ENCODE assay signal across 9 cellular contexts in genomic region chr14:73173092-73173735, GRCh38. TPM values are rescaled to one million over a fixed set of nuclear protein-coding genes. Genes with fewer than 3 reads are reported as not detected.
DNase-seq lines count a peak whose midpoint lies in the region; ATAC-seq, FAIRE-seq and TF ChIP-seq lines count a peak whose summit lies in the region.
"Had no signal": no experiment of that assay in that cellular context is flagged by ENCODE, and none has a peak within 500 bp of the region (broad histone marks: within the 10 kb centered on the region; RNA-seq: fewer than 3 reads in every experiment).

No MANE protein-coding gene starts in this region.

- H3K4me3 ChIP-seq in CD8-positive, alpha-beta T cell (ENCODE audit: low read depth, low read length): no peak overlapping the region
- H3K4me3 ChIP-seq in GM23338: no peak overlapping the region
- no peak overlapping the region for H3K4me3 ChIP-seq in retinal pigment epithelial cell (ENCODE audit: low read length)
- no peak overlapping the region for H3K4me3 ChIP-seq in mucosa of descending colon
- H3K4me3 ChIP-seq: SJCRH30 had no signal

- H3K27ac Mint-ChIP-seq in CD8-positive, alpha-beta T cell: no peak overlapping the region
- no peak overlapping the region for H3K27ac Mint-ChIP-seq in GM23338

- no peaks in the 10 kb centered on the region for H3K9me3 ChIP-seq in CD8-positive, alpha-beta T cell (ENCODE audit: low read length)
- no peaks in the 10 kb centered on the region for H3K9me3 ChIP-seq in mucosa of descending colon
- H3K9me3 ChIP-seq: SJCRH30 had no signal

- H2AFZ ChIP-seq in GM23338: no peak overlapping the region

- no peak overlapping the region for H3K4me3 Mint-ChIP-seq in CD8-positive, alpha-beta T cell
- H3K4me3 Mint-ChIP-seq in GM23338: no peak overlapping the region

- no peaks in the 10 kb centered on the region for H3K9me3 Mint-ChIP-seq in CD8-positive, alpha-beta T cell
- H3K9me3 Mint-ChIP-seq in GM23338: no peaks in the 10 kb centered on the region

- no peaks in the 10 kb centered on the region for H3K4me1 Mint-ChIP-seq in CD8-positive, alpha-beta T cell (ENCODE audit: low read depth)
- H3K4me1 Mint-ChIP-seq in GM23338: peaks cover 20% of the 10 kb centered on the region

- POLR2A ChIA-PET in CD8-positive, alpha-beta T cell (lab: Charles Lee): no interaction called here

- DNase-seq in CD8-positive, alpha-beta T cell: no peak
- DNase-seq in GM23338 (ENCODE audit: low spot score) (peak; percentile 37), RCC 7860 (ENCODE audit: low spot score) (peak; percentile 24), fibroblast of gingiva (ENCODE audit: low read depth) (peak; percentile 48), retinal pigment epithelial cell (ENCODE audit: low read depth) (no peak), mucosa of descending colon (no peak)
- no peak for DNase-seq in activated naive CD4-positive, alpha-beta T cell treated with Interleukin-2 at 50 U/mL for 16 hours

- no peak for FAIRE-seq in RCC 7860 (lab: Jason Lieb, UNC)

- peak; percentile 43 for TF ChIP-seq CTCF in CD8-positive, alpha-beta T cell (IDR thresholded peaks at IDR 0.05)
- peak in 1 of 2 experiments; percentile 52; a peak in 3 of 4 replicates for TF ChIP-seq CTCF in GM23338 (conservative IDR thresholded peaks at IDR 0.05; ENCODE audit: low read depth in 2 of 2)
- peak; percentile 54 for TF ChIP-seq CTCF in retinal pigment epithelial cell (conservative IDR thresholded peaks at IDR 0.05; ENCODE audit: low read depth, low read length)
- no peak for TF ChIP-seq CTCF in mucosa of descending colon (IDR thresholded peaks at IDR 0.05)

- peaks cover 26% of the 10 kb centered on the region for H3K36me3 ChIP-seq in CD8-positive, alpha-beta T cell (ENCODE audit: insufficient read depth, low read length)
- H3K36me3 ChIP-seq in GM23338 (ENCODE audit: insufficient read depth) (no peaks in the 10 kb centered on the region; the same call in 1 of the 2 replicates), mucosa of descending colon (ENCODE audit: low read depth) (peaks cover 37% of the 10 kb centered on the region)
- H3K36me3 ChIP-seq: SJCRH30 had no signal

- no peaks in the 10 kb centered on the region for H3K9me2 ChIP-seq in GM23338 (ENCODE audit: insufficient read depth)

- intact Hi-C loops in CD8-positive, alpha-beta T cell (cut with DNase I, micrococcal nuclease): loop anchor here (1.0 to 10.0 kb wide), 3 partner anchors 299 to 462 kb away; no protein-coding TSS in a partner anchor
- intact Hi-C loops in mucosa of descending colon (cut with DNase I, micrococcal nuclease): loop anchor here in 1 of 2 donors (10.0 kb wide), 1 partner anchor 302 kb away; no protein-coding TSS in a partner anchor

- CTCF ChIA-PET in CD8-positive, alpha-beta T cell (lab: Charles Lee): interaction anchor here (0.7 to 1.3 kb wide), 7 partner anchors 20 to 306 kb away, joined by 3 to 6 read pairs (median 4); no protein-coding TSS in a partner anchor

- peak; percentile 36 for ATAC-seq in CD8-positive, alpha-beta T cell
- ATAC-seq in GM23338 (no peak), mucosa of descending colon (no peak), HG03175 (IDR thresholded peaks at IDR 0.05; ENCODE audit: unreplicated experiment) (no peak)

- no peaks in the 10 kb centered on the region for H3K79me2 ChIP-seq in GM23338 (replicated peaks; ENCODE audit: insufficient read depth)

- peaks cover 7% of the 10 kb centered on the region for H4K20me1 ChIP-seq in GM23338 (replicated peaks; ENCODE audit: insufficient read depth)

- H3F3A ChIP-seq in GM23338 (replicated peaks; ENCODE audit: low read depth): peaks cover 15% of the 10 kb centered on the region

- no peaks in the 10 kb centered on the region for H3K27me3 ChIP-seq in CD8-positive, alpha-beta T cell (ENCODE audit: insufficient read depth, low read length)
- H3K27me3 ChIP-seq in GM23338 (ENCODE audit: insufficient read depth): no peaks in the 10 kb centered on the region
- H3K27me3 ChIP-seq: SJCRH30 had no signal

- no peaks in the 10 kb centered on the region for H3K27me3 Mint-ChIP-seq in CD8-positive, alpha-beta T cell (ENCODE audit: low read depth)
- H3K27me3 Mint-ChIP-seq in GM23338 (ENCODE audit: insufficient read depth, low read depth, poor library complexity): peaks cover 3% of the 10 kb centered on the region

- H3K4me1 ChIP-seq in CD8-positive, alpha-beta T cell (ENCODE audit: insufficient read depth, low read length): no peaks in the 10 kb centered on the region
- H3K4me1 ChIP-seq in GM23338 (ENCODE audit: insufficient read depth): peaks cover 15% of the 10 kb centered on the region
- H3K4me1 ChIP-seq in mucosa of descending colon (ENCODE audit: low read depth): no peaks in the 10 kb centered on the region
- H3K4me1 ChIP-seq: SJCRH30 had no signal

- H3K36me3 Mint-ChIP-seq in CD8-positive, alpha-beta T cell: peaks cover 91% of the 10 kb centered on the region
- H3K36me3 Mint-ChIP-seq in GM23338 (ENCODE audit: low read depth): peaks cover 44% of the 10 kb centered on the region

- no peak overlapping the region for H3K4me2 ChIP-seq in GM23338

- no peak overlapping the region for H3K27ac ChIP-seq in CD8-positive, alpha-beta T cell (ENCODE audit: low read depth, low read length)
- H3K27ac ChIP-seq in GM23338 (ENCODE audit: low read depth): no peak overlapping the region
- H3K27ac ChIP-seq: SJCRH30 had no signal

TF ChIP-seq in GM23338, 12 proteins besides CTCF, POLR2A, EP300 and RAD21 (continues in another document):
- TF ChIP-seq CREB1 (CRISPR knock-in tag; IDR thresholded peaks at IDR 0.05; ENCODE audit: low read depth): no peak
- no peak for TF ChIP-seq ZNF331 (CRISPR knock-in tag; IDR thresholded peaks at IDR 0.05; ENCODE audit: low read depth)
- TF ChIP-seq STAT1 (IDR thresholded peaks at IDR 0.05; ENCODE audit: unreplicated experiment): no peak
- TF ChIP-seq ZNF114 (CRISPR knock-in tag; IDR thresholded peaks at IDR 0.05): no peak
- TF ChIP-seq, protein P1, sequence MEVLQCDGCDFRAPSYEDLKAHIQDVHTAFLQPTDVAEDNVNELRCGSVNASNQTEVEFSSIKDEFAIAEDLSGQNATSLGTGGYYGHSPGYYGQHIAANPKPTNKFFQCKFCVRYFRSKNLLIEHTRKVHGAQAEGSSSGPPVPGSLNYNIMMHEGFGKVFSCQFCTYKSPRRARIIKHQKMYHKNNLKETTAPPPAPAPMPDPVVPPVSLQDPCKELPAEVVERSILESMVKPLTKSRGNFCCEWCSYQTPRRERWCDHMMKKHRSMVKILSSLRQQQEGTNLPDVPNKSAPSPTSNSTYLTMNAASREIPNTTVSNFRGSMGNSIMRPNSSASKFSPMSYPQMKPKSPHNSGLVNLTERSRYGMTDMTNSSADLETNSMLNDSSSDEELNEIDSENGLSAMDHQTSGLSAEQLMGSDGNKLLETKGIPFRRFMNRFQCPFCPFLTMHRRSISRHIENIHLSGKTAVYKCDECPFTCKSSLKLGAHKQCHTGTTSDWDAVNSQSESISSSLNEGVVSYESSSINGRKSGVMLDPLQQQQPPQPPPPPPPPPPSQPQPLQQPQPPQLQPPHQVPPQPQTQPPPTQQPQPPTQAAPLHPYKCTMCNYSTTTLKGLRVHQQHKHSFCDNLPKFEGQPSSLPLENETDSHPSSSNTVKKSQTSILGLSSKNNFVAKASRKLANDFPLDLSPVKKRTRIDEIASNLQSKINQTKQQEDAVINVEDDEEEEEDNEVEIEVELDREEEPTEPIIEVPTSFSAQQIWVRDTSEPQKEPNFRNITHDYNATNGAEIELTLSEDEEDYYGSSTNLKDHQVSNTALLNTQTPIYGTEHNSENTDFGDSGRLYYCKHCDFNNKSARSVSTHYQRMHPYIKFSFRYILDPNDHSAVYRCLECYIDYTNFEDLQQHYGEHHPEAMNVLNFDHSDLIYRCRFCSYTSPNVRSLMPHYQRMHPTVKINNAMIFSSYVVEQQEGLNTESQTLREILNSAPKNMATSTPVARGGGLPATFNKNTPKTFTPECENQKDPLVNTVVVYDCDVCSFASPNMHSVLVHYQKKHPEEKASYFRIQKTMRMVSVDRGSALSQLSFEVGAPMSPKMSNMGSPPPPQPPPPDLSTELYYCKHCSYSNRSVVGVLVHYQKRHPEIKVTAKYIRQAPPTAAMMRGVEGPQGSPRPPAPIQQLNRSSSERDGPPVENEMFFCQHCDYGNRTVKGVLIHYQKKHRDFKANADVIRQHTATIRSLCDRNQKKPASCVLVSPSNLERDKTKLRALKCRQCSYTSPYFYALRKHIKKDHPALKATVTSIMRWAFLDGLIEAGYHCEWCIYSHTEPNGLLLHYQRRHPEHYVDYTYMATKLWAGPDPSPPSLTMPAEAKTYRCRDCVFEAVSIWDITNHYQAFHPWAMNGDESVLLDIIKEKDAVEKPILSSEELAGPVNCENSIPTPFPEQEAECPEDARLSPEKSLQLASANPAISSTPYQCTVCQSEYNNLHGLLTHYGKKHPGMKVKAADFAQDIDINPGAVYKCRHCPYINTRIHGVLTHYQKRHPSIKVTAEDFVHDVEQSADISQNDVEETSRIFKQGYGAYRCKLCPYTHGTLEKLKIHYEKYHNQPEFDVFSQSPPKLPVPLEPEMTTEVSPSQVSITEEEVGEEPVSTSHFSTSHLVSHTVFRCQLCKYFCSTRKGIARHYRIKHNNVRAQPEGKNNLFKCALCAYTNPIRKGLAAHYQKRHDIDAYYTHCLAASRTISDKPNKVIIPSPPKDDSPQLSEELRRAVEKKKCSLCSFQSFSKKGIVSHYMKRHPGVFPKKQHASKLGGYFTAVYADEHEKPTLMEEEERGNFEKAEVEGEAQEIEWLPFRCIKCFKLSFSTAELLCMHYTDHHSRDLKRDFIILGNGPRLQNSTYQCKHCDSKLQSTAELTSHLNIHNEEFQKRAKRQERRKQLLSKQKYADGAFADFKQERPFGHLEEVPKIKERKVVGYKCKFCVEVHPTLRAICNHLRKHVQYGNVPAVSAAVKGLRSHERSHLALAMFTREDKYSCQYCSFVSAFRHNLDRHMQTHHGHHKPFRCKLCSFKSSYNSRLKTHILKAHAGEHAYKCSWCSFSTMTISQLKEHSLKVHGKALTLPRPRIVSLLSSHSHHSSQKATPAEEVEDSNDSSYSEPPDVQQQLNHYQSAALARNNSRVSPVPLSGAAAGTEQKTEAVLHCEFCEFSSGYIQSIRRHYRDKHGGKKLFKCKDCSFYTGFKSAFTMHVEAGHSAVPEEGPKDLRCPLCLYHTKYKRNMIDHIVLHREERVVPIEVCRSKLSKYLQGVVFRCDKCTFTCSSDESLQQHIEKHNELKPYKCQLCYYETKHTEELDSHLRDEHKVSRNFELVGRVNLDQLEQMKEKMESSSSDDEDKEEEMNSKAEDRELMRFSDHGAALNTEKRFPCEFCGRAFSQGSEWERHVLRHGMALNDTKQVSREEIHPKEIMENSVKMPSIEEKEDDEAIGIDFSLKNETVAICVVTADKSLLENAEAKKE (CRISPR knock-in tag; IDR thresholded peaks at IDR 0.05): no peak
- TF ChIP-seq EZH2 (IDR thresholded peaks at IDR 0.05; ENCODE audit: low read depth, unreplicated experiment): no peak

RNA-seq across cellular contexts. Expression of gene PSEN1, which starts 36.9 kb away (rescaled TPM):
- total RNA-seq in CD8-positive, alpha-beta T cell: 10 to 100 TPM; 24.2 to 24.4 TPM
- 35.7 and 38.7 TPM in 2 replicates for total RNA-seq in GM23338 (2014; rRNA removed; shearing (Covaris generic))
- 12.6 and 14.6 TPM in 2 replicates for polyA plus RNA-seq in GM23338 (2016; fragmentation: Nextera tagmentation; extraction: Ambion mirVana)
- 100 to 1,000 TPM in 1 of 3 donors, 10 to 100 TPM in 2; 93.8 to 147 (median 100.0) TPM for total RNA-seq in mucosa of descending colon

Comparison
In these comparisons a context has a peak if more than half of its experiments do, and no peak if none do; other contexts are left out.
1. DNase-seq: peak in GM23338 (single experiment), RCC 7860 (single experiment) and fibroblast of gingiva (single experiment); none in CD8-positive, alpha-beta T cell (0 of 7), retinal pigment epithelial cell (single experiment), mucosa of descending colon (0 of 3) and activated naive CD4-positive, alpha-beta T cell treated with Interleukin-2 at 50 U/mL for 16 hours (single experiment).